In genomic region chr1:19250629-19251304, GRCh38 we compare ENCODE assay signal across 8 cellular contexts. TPM values are rescaled to one million over a fixed set of nuclear protein-coding genes. Genes with fewer than 3 reads are reported as not detected.
DNase-seq lines count a peak whose midpoint lies in the region; ATAC-seq and TF ChIP-seq lines count a peak whose summit lies in the region.

No MANE protein-coding gene starts in this region.

- H3K9ac ChIP-seq in rectal smooth muscle tissue (ENCODE audit: low read length), result peak overlapping the region; percentile 64

- H3K27ac ChIP-seq in RWPE1 (peak overlapping the region; percentile 97), esophagus (ENCODE audit: low read depth in 2 of 2, low read length in 1 of 2) (peak overlapping the region in 1 of 2 donors; percentile 95), rectal smooth muscle tissue (ENCODE audit: low read depth, low read length) (peak overlapping the region; percentile 96)

- H3K36me3 ChIP-seq in esophagus (ENCODE audit: control insufficient read depth in 2 of 2, insufficient read depth in 2 of 2, low read length in 1 of 2), result peaks cover 1 to 5% of the 10 kb centered on the region in 2 donors
- H3K36me3 ChIP-seq in rectal smooth muscle tissue (ENCODE audit: control insufficient read depth, insufficient read depth, low read length), result no peaks in the 10 kb centered on the region

- CTCF ChIA-PET in RWPE1 (lab: Yijun Ruan, JAX), result no interaction called here

- TF ChIP-seq CTCF in RWPE1 (conservative IDR thresholded peaks at IDR 0.05; ENCODE audit: low read depth), result no peak

- peak; percentile 42 for DNase-seq in RWPE1 (ENCODE audit: low spot score)
- DNase-seq in sciatic nerve (ENCODE audit: low spot score), result no peak
- DNase-seq in NCI-H1092 treated with DMSO at 0.1 percent for 48 hours (lab: John Stamatoyannopoulos, UW), result no peak
- DNase-seq in ureter (ENCODE audit: low spot score), result no peak

- POLR2A ChIA-PET in RWPE1 (lab: Yijun Ruan, JAX; ENCODE audit: low non-redundant PET), result interaction anchor here (0.6 kb wide), 1 partner anchor 13 kb away, joined by 4 read pairs; no protein-coding TSS in a partner anchor

- H3K4me1 ChIP-seq in esophagus (ENCODE audit: control insufficient read depth in 2 of 2, insufficient read depth in 2 of 2, low read length in 1 of 2), result peaks cover 7 to 8% of the 10 kb centered on the region in 2 donors
- H3K4me1 ChIP-seq in rectal smooth muscle tissue (ENCODE audit: control insufficient read depth, insufficient read depth, low read length), result peaks cover 7% of the 10 kb centered on the region

- intact Hi-C loops in sciatic nerve (cut with DNase I), result no loop called here

- H3K27me3 ChIP-seq in esophagus (ENCODE audit: control insufficient read depth in 1 of 2, insufficient read depth in 2 of 2, low read length in 2 of 2) (no peaks in the 10 kb centered on the region), rectal smooth muscle tissue (ENCODE audit: control insufficient read depth, insufficient read depth, low read length) (no peaks in the 10 kb centered on the region)

- peak; percentile 14 for ATAC-seq in GM21360 (IDR thresholded peaks at IDR 0.05; ENCODE audit: unreplicated experiment)
- no peak for ATAC-seq in sciatic nerve
- no peak for ATAC-seq in HG03159 (IDR thresholded peaks at IDR 0.05; ENCODE audit: unreplicated experiment)

- WGBS in esophagus, 2 donors, result 10% methylated on average over 14 of the region's 14 CpGs

- H3K4me3 ChIP-seq in esophagus (ENCODE audit: low read depth in 1 of 2, low read length in 2 of 2) (peak overlapping the region; percentile 90 to 91), rectal smooth muscle tissue (ENCODE audit: low read length) (peak overlapping the region; percentile 97)

- H3K9me3 ChIP-seq in esophagus (ENCODE audit: control insufficient read depth in 2 of 2, insufficient read depth in 1 of 2, low read depth in 1 of 2, low read length in 1 of 2), result no peaks in the 10 kb centered on the region

RNA-seq across cellular contexts. Expression of gene EMC1, which starts 0.6 kb away (rescaled TPM):
- 10 to 100 TPM in 1 of 2 donors, 1 to 10 TPM in 1; 9.4 to 11.3 TPM for polyA plus RNA-seq in esophagus
- total RNA-seq in sciatic nerve (37.8 TPM), ureter (54.6 TPM)

RNA-seq across cellular contexts. Expression of gene MRTO4, which starts 0.8 kb away (rescaled TPM):
- 10 to 100 TPM; 44.5 to 44.6 TPM for polyA plus RNA-seq in esophagus
- total RNA-seq in sciatic nerve, result 13.1 TPM
- total RNA-seq in ureter, result 43.0 TPM

RNA-seq across cellular contexts. Expression of gene AKR7A3, which starts 37.8 kb away (rescaled TPM):
- polyA plus RNA-seq in esophagus, result 1 to 10 TPM; 1.3 to 1.4 TPM
- total RNA-seq in sciatic nerve (1.6 TPM), ureter (1.8 TPM)

RNA-seq across cellular contexts. Expression of gene UBR4, which starts 40.7 kb away (rescaled TPM):
- 10 to 100 TPM; 81.9 to 89.9 TPM for polyA plus RNA-seq in esophagus
- total RNA-seq in sciatic nerve, result 161 TPM
- 174 TPM for total RNA-seq in ureter
